In the genomic region with DNA sequence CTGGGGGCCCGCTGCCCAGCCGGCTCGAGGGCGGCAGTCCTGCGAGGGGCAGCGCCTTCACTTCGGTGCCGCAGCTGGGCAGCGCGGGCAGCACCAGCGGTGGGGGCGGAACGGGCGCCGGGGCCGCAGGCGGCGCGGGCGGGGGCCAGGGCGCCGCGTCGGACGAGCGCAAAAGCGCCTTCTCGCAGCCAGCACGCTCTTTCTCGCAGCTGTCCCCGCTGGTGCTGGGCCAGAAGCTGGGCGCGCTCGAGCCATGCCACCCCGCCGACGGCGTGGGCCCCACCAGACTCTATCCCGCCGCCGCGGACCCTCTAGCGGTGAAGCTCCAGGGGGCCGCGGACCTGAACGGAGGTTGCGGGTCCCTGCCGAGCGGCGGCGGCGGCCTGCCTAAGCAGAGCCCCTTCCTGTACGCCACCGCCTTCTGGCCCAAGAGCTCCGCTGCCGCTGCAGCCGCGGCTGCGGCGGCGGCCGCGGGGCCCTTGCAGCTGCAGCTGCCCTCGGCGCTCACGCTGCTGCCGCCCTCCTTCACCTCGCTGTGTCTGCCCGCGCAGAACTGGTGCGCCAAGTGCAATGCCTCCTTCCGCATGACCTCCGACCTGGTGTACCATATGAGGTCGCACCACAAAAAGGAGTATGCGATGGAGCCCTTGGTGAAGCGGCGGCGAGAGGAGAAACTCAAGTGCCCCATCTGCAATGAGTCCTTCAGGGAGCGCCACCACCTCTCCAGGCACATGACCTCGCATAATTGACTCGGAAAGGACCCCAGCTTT, we compare ENCODE assay signal across 8 cellular contexts. TPM values are rescaled to one million over a fixed set of nuclear protein-coding genes. Genes with fewer than 3 reads are reported as not detected.
DNase-seq lines count a peak whose midpoint lies in the region; ATAC-seq, FAIRE-seq and TF ChIP-seq lines count a peak whose summit lies in the region.

No MANE protein-coding gene starts in this region.

- peaks cover 14% of the 10 kb centered on the region for H3K4me1 Mint-ChIP-seq in T-helper 17 cell

- peak overlapping the region; percentile 95 for H3K4me3 Mint-ChIP-seq in T-helper 17 cell

- TF ChIP-seq CTCF in breast epithelium (IDR thresholded peaks at IDR 0.05) = no peak

- intact Hi-C loops in breast epithelium (cut with DNase I; ENCODE audit: low total_unique reads) = no loop called here

- TF ChIP-seq POLR2A in breast epithelium (IDR thresholded peaks at IDR 0.05) (no peak), GM12892 (IDR thresholded peaks at IDR 0.05; ENCODE audit: low read depth, low read length) (no peak)

- peak overlapping the region; percentile 87 for H3K27ac Mint-ChIP-seq in T-helper 17 cell

- H3K9me3 ChIP-seq in T-helper 17 cell (ENCODE audit: control insufficient read depth, low read length, poor library complexity, severe bottlenecking) (no peaks in the 10 kb centered on the region), breast epithelium (no peaks in the 10 kb centered on the region)

- H3K36me3 ChIP-seq in breast epithelium = no peaks in the 10 kb centered on the region

- H3K4me3 ChIP-seq in breast epithelium = peak overlapping the region; percentile 61 to 87 (median 65)

- H3K27ac ChIP-seq in breast epithelium = peak overlapping the region; percentile 48 to 89

- peaks cover 8% of the 10 kb centered on the region for H3K27me3 Mint-ChIP-seq in T-helper 17 cell

- peaks cover 4 to 5% of the 10 kb centered on the region in 2 donors for H3K4me1 ChIP-seq in breast epithelium

- peaks cover 3% of the 10 kb centered on the region for H3K36me3 Mint-ChIP-seq in T-helper 17 cell (ENCODE audit: low read depth)

- ATAC-seq in HG03280 (IDR thresholded peaks at IDR 0.05; ENCODE audit: unreplicated experiment) (peak; percentile 58), T-helper 17 cell (peak; percentile 75)
- ATAC-seq in stimulated activated naive CD8-positive, alpha-beta T cell treated with anti-CD3 and anti-CD28 coated beads, Interleukin-15, Interleukin-2, amounts not matched to agents 100 U/mL and 50 U/mL, for 24 hours = peak; percentile 62

- FAIRE-seq in GM19239 (lab: Jason Lieb, UNC) (peak; percentile 79), GM12892 (lab: Jason Lieb, UNC) (no peak)

- peak; percentile 56 to 63 for DNase-seq in AML-193 (lab: John Stamatoyannopoulos, UW)
- DNase-seq in GM19239 (ENCODE audit: insufficient read length, low spot score) = peak; percentile 59
- DNase-seq in T-helper 17 cell = peak; percentile 40 to 46 (median 42)
- no peak for DNase-seq in breast epithelium (ENCODE audit: low spot score in 2 of 2)
- peak; percentile 72 for DNase-seq in left kidney (ENCODE audit: low read depth, low spot score)
- DNase-seq in stimulated activated naive CD8-positive, alpha-beta T cell treated with anti-CD3 and anti-CD28 coated beads, Interleukin-15, Interleukin-2, amounts not matched to agents 100 U/mL and 50 U/mL, for 24 hours = peak; percentile 51
- no peak for DNase-seq in GM12892 (ENCODE audit: insufficient read length)

- H3K27me3 ChIP-seq in breast epithelium = peaks cover 0 to 58% of the 10 kb centered on the region in 2 donors

RNA-seq across cellular contexts. Expression of gene PRDM8, which starts 5.7 kb away (rescaled TPM):
- total RNA-seq in T-helper 17 cell = 10 to 100 TPM; 10.2 to 20.0 TPM
- total RNA-seq in breast epithelium = 1 to 10 TPM; 1.2 to 7.0 (median 5.9) TPM
- 0.40 TPM for polyA plus RNA-seq in GM12892 (2012; ENCODE audit: missing spikeins)

Comparison
In these comparisons a context has a peak if more than half of its experiments do, and no peak if none do; other contexts are left out.
1. DNase-seq: peak in AML-193 (2 of 2), GM19239 (single experiment), T-helper 17 cell (3 of 3), left kidney (single experiment) and stimulated activated naive CD8-positive, alpha-beta T cell treated with anti-CD3 and anti-CD28 coated beads, Interleukin-15, Interleukin-2, amounts not matched to agents 100 U/mL and 50 U/mL, for 24 hours (single experiment); none in breast epithelium (0 of 2) and GM12892 (single experiment).
2. Peak in every context shown above with its lines, with median percentiles within 50 percentile points of each other: ATAC-seq.